ENCODE assay signal across 27 cellular contexts in the genomic region with DNA sequence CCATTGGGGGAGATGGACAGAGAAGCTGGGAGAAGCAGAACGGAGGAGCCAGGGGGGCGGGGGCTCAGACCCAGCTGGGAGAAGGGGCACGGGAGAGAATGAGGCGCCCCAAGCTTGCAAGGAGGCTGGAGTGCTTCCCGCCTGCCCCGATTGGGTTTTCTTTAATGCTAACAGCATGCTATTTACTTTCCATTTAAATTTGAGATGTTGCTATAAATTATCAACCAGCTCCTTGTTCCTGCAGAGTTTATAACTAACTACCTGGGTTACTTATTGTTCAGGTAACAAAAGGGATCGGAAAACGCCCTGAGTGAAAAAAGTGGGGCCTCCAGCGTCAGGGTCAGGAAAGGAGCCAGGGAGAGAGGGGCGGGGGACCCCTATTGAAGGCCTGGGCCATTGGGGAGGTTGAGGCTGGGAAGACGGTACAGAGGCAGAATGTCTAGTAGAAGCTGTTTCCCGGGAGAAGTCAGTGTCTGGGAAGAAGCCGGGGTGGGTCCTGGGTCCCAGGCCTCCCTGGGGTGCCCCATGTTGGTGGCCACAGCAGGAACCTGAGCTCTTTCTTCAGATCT. TPM values are rescaled to one million over a fixed set of nuclear protein-coding genes. Genes with fewer than 3 reads are reported as not detected.
A peak's percentile ranks its signal among the peaks of the same experiment; 100 is the strongest.
DNase-seq lines count a peak whose midpoint lies in the region; ATAC-seq, FAIRE-seq and TF ChIP-seq lines count a peak whose summit lies in the region.
"Had no signal": no experiment of that assay in that cellular context is flagged by ENCODE, and none has a peak within 500 bp of the region (broad histone marks: within the 10 kb centered on the region; RNA-seq: fewer than 3 reads in every experiment).

No MANE protein-coding gene starts in this region.

- H3K4me3 ChIP-seq in kidney (ENCODE audit: low read length in 2 of 2) (peak overlapping the region; percentile 62 to 90), mucosa of stomach (ENCODE audit: low read length) (peak overlapping the region; percentile 61), uterus (no peak overlapping the region)
- H3K4me3 ChIP-seq: skin epidermis, thyroid gland had no signal

- no peaks in the 10 kb centered on the region for H3K27me3 Mint-ChIP-seq in type B pancreatic cell
- H3K27me3 Mint-ChIP-seq: activated CD4-positive, alpha-beta memory T cell treated with anti-CD3 and anti-CD28 coated beads for 36 hours had no signal

- H3K36me3 Mint-ChIP-seq in type B pancreatic cell = no peaks in the 10 kb centered on the region
- H3K36me3 Mint-ChIP-seq: activated CD4-positive, alpha-beta memory T cell treated with anti-CD3 and anti-CD28 coated beads for 36 hours had no signal

- no peaks in the 10 kb centered on the region for H3K27me3 ChIP-seq in mucosa of stomach (ENCODE audit: control insufficient read depth, insufficient read depth, low read length)
- no peaks in the 10 kb centered on the region for H3K27me3 ChIP-seq in uterus
- H3K27me3 ChIP-seq: thyroid gland had no signal

- intact Hi-C loops in kidney (cut with DNase I) = no loop called here
- intact Hi-C loops in uterus (cut with DNase I; ENCODE audit: low total_unique reads) = no loop called here

- peaks cover 16% of the 10 kb centered on the region for H3K4me1 Mint-ChIP-seq in type B pancreatic cell (ENCODE audit: unreplicated experiment)

- ATAC-seq in HG03196 (IDR thresholded peaks at IDR 0.05; ENCODE audit: unreplicated experiment) = no peak
- ATAC-seq in HG02623 (IDR thresholded peaks at IDR 0.05; ENCODE audit: unreplicated experiment) = no peak

- FAIRE-seq in kidney (lab: Jason Lieb, UNC) = no peak
- FAIRE-seq: colon had no signal

- TF ChIP-seq CTCF in kidney (IDR thresholded peaks at IDR 0.05; ENCODE audit: borderline replicate concordance, extremely low read depth, insufficient read depth) (no peak), type B pancreatic cell (conservative IDR thresholded peaks at IDR 0.05) (no peak), uterus (IDR thresholded peaks at IDR 0.05) (no peak)

- peaks cover 0 to 5% of the 10 kb centered on the region in 2 donors for H3K36me3 ChIP-seq in kidney (ENCODE audit: control insufficient read depth in 1 of 2, insufficient read depth in 2 of 2, low read length in 2 of 2)
- H3K36me3 ChIP-seq in mucosa of stomach (ENCODE audit: control insufficient read depth, insufficient read depth, low read length) = no peaks in the 10 kb centered on the region
- H3K36me3 ChIP-seq in uterus = no peaks in the 10 kb centered on the region
- H3K36me3 ChIP-seq: thyroid gland had no signal

- H3K4me1 ChIP-seq in kidney (ENCODE audit: control insufficient read depth in 1 of 2, insufficient read depth in 1 of 2, low read depth in 1 of 2, low read length in 2 of 2) (peaks cover 13 to 27% of the 10 kb centered on the region in 2 donors), mucosa of stomach (ENCODE audit: control insufficient read depth, insufficient read depth, low read length) (peaks cover 41% of the 10 kb centered on the region), uterus (no peaks in the 10 kb centered on the region)
- H3K4me1 ChIP-seq: thyroid gland had no signal

- H3K9ac ChIP-seq in kidney (ENCODE audit: low read length in 2 of 2) (peak overlapping the region in 1 of 2 donors; percentile 61), mucosa of stomach (ENCODE audit: low read length) (peak overlapping the region; percentile 83)
- H3K9ac ChIP-seq: KMS-11 had no signal

- H3K9me3 Mint-ChIP-seq in type B pancreatic cell = no peaks in the 10 kb centered on the region
- H3K9me3 Mint-ChIP-seq: activated CD4-positive, alpha-beta memory T cell treated with anti-CD3 and anti-CD28 coated beads for 36 hours; neural crest cell had no signal

- H3K27ac ChIP-seq in kidney (ENCODE audit: low read depth in 2 of 2, low read length in 2 of 2) (peak overlapping the region; percentile 90 to 91), uterus (no peak overlapping the region)
- H3K27ac ChIP-seq: KMS-11, skin epidermis, thyroid gland had no signal

- DNase-seq in NCI-H69 (lab: John Stamatoyannopoulos, UW) (peak; percentile 72), kidney (peak; percentile 55), type B pancreatic cell (ENCODE audit: extremely low spot score, unreplicated experiment) (no peak), uterus (no peak), GDM1 (lab: John Stamatoyannopoulos, UW) (no peak)
- DNase-seq: activated CD4-positive, alpha-beta memory T cell treated with anti-CD3 and anti-CD28 coated beads for 36 hours; activated CD4-positive, CD25-positive, alpha-beta regulatory T cell; activated effector memory CD4-positive, alpha-beta T cell treated with anti-CD3 and anti-CD28 coated beads, Interleukin-2, amount 50 U/mL, for 16 hours; AML-193; EL; MV-4-11; stimulated activated CD4-positive, alpha-beta T cell treated with anti-CD3 and anti-CD28 coated beads, Interleukin-2, amount 100 ng/mL, for 48 hours; stimulated activated naive CD4-positive, alpha-beta T cell; thyroid gland had no signal

- TF ChIP-seq POLR2A in uterus (IDR thresholded peaks at IDR 0.05) = no peak

- H3K4me3 Mint-ChIP-seq in type B pancreatic cell = peak overlapping the region; percentile 80
- H3K4me3 Mint-ChIP-seq: activated CD4-positive, alpha-beta memory T cell treated with anti-CD3 and anti-CD28 coated beads for 36 hours; neural crest cell had no signal

- H3K9me3 ChIP-seq in kidney (ENCODE audit: control insufficient read depth in 1 of 2, low read length in 2 of 2) (no peaks in the 10 kb centered on the region), mucosa of stomach (ENCODE audit: control insufficient read depth, low read length) (no peaks in the 10 kb centered on the region), uterus (no peaks in the 10 kb centered on the region)
- H3K9me3 ChIP-seq: thyroid gland had no signal

- peak overlapping the region; percentile 57 for H3K27ac Mint-ChIP-seq in type B pancreatic cell
- H3K27ac Mint-ChIP-seq: activated CD4-positive, alpha-beta memory T cell treated with anti-CD3 and anti-CD28 coated beads for 36 hours had no signal

RNA-seq across cellular contexts. Expression of a gene that starts 2.5 kb away (rescaled TPM):
- 6.7 TPM for total RNA-seq in kidney
- polyA plus RNA-seq in kidney (ENCODE audit: insufficient read depth, low read depth, low replicate concordance) = 32.4 TPM
- total RNA-seq in type B pancreatic cell (ENCODE audit: low replicate concordance) = 7.2 and 9.6 TPM in 2 replicates
- total RNA-seq in uterus = 10 to 100 TPM in 1 of 4 donors, not detected in 3; 11.8 TPM
- total RNA-seq: activated CD4-positive, alpha-beta memory T cell treated with anti-CD3 and anti-CD28 coated beads for 36 hours; fibroblast of lung; H9; HT1080; neural crest cell; OCI-LY7; posterior vena cava; Right ventricle myocardium inferior; thyroid gland had no signal
- polyA plus RNA-seq: fibroblast of lung had no signal

RNA-seq across cellular contexts. Expression of a gene that starts 35.4 kb away (rescaled TPM):
- 15.6 TPM for total RNA-seq in kidney
- 10.3 TPM for polyA plus RNA-seq in kidney (ENCODE audit: insufficient read depth, low read depth, low replicate concordance)
- 15.1 and 21.2 TPM in 2 replicates for total RNA-seq in type B pancreatic cell (ENCODE audit: low replicate concordance)
- total RNA-seq in uterus = 10 to 100 TPM; 12.2 to 23.5 (median 19.0) TPM

RNA-seq across cellular contexts. Expression of a gene that starts 58.2 kb away (rescaled TPM):
- total RNA-seq in kidney = 1.0 TPM
- polyA plus RNA-seq in kidney (ENCODE audit: insufficient read depth, low read depth, low replicate concordance) = 1.0 TPM
- total RNA-seq in type B pancreatic cell (ENCODE audit: low replicate concordance) = 0.17 and 0.19 TPM in 2 replicates
- total RNA-seq in uterus = under 1 TPM in 2 of 4 donors, not detected in 2; 0.35 to 0.82 TPM
- total RNA-seq: H9, neural crest cell had no signal

Comparison
In these comparisons a context has a peak if more than half of its experiments do, and no peak if none do; other contexts are left out.
1. DNase-seq: peak in NCI-H69 (single experiment) and kidney (single experiment); none in type B pancreatic cell (single experiment), uterus (0 of 2) and GDM1 (single experiment).
2. H3K27ac ChIP-seq: peak in kidney (2 of 2); none in uterus (0 of 2).
3. H3K4me3 ChIP-seq: peak in kidney (2 of 2) and mucosa of stomach (single experiment); none in uterus (0 of 2).